In genomic region chr6:11043961-11044711, GRCh38 we compare ENCODE assay signal across 1 cellular context.
TF ChIP-seq lines count a peak whose summit lies in the region.

Gene ELOVL2, minus strand, starts transcription at chr6:11044305. Its CDS starts 75 bp downstream, at chr6:11044230.

TF ChIP-seq in HepG2, 621 proteins besides CTCF, POLR2A, EP300 and RAD21 (continued from another document and continues in another):
- TF ChIP-seq ZNF280D (CRISPR knock-in tag; IDR thresholded peaks at IDR 0.05) (no peak), TAF1 (CRISPR knock-in tag; IDR thresholded peaks at IDR 0.05) (0 out of 2 replicates have a peak, but pooled peaks have one; percentile 42), CEBPG (CRISPR knock-in tag; IDR thresholded peaks at IDR 0.05) (no peak), DRAP1 (CRISPR knock-in tag; IDR thresholded peaks at IDR 0.05) (no peak), ZNF703 (CRISPR knock-in tag; IDR thresholded peaks at IDR 0.05; ENCODE audit: borderline replicate concordance) (no peak), KLF11 (CRISPR knock-in tag; IDR thresholded peaks at IDR 0.05) (no peak), ZNF749 (CRISPR knock-in tag; IDR thresholded peaks at IDR 0.05; ENCODE audit: borderline replicate concordance) (peak; percentile 33; the same call in 1 of the 2 replicates), YEATS4 (CRISPR knock-in tag; IDR thresholded peaks at IDR 0.05; ENCODE audit: borderline replicate concordance) (peak; percentile 75), TFE3 (CRISPR knock-in tag; IDR thresholded peaks at IDR 0.05) (no peak), TP53 (CRISPR knock-in tag; conservative IDR thresholded peaks at IDR 0.05) (no peak), SOX13 (IDR thresholded peaks at IDR 0.05) (no peak), SOX13 (CRISPR knock-in tag; conservative IDR thresholded peaks at IDR 0.05 in 1 of 2, IDR thresholded peaks at IDR 0.05 in 1 of 2) (peak in 1 of 2 experiments; percentile 10; a peak in 1 of 4 replicates), ZFP90 (CRISPR knock-in tag; IDR thresholded peaks at IDR 0.05; ENCODE audit: borderline replicate concordance) (peak; percentile 59; the same call in 1 of the 2 replicates), SNAPC2 (CRISPR knock-in tag; IDR thresholded peaks at IDR 0.05) (no peak), ZNF564 (CRISPR knock-in tag; IDR thresholded peaks at IDR 0.05) (peak; percentile 83; the same call in 1 of the 2 replicates), ZEB1 (IDR thresholded peaks at IDR 0.05; ENCODE audit: insufficient replicate concordance, low read depth) (no peak), TEAD3 (CRISPR knock-in tag; optimal IDR thresholded peaks at IDR 0.05; ENCODE audit: borderline replicate concordance) (no peak), FOXM1 (CRISPR knock-in tag; IDR thresholded peaks at IDR 0.05) (0 out of 2 replicates have a peak, but pooled peaks have one; percentile 8), ATF6 (CRISPR knock-in tag; conservative IDR thresholded peaks at IDR 0.05) (no peak), ZNF567 (CRISPR knock-in tag; IDR thresholded peaks at IDR 0.05; ENCODE audit: borderline replicate concordance) (0 out of 2 replicates have a peak, but pooled peaks have one; percentile 40), KMT2B (CRISPR knock-in tag; IDR thresholded peaks at IDR 0.05) (no peak), ZNF34 (CRISPR knock-in tag; IDR thresholded peaks at IDR 0.05; ENCODE audit: borderline replicate concordance) (no peak), KAT2B (IDR thresholded peaks at IDR 0.05; ENCODE audit: borderline replicate concordance, low read depth, low read length) (no peak), AKAP8 (CRISPR knock-in tag; IDR thresholded peaks at IDR 0.05) (no peak), ZMYM3 (CRISPR knock-in tag; IDR thresholded peaks at IDR 0.05) (no peak), TBL1XR1 (IDR thresholded peaks at IDR 0.05; ENCODE audit: borderline replicate concordance, low read length, partially characterized antibody) (peak; percentile 17), ZNF552 (CRISPR knock-in tag; IDR thresholded peaks at IDR 0.05; ENCODE audit: borderline replicate concordance) (no peak), RBAK (CRISPR knock-in tag; IDR thresholded peaks at IDR 0.05) (no peak), SAP130 (CRISPR knock-in tag; IDR thresholded peaks at IDR 0.05; ENCODE audit: low read depth) (no peak; the same call in none of the 2 replicates), ZNF569 (CRISPR knock-in tag; IDR thresholded peaks at IDR 0.05; ENCODE audit: borderline replicate concordance) (no peak), PREB (CRISPR knock-in tag; IDR thresholded peaks at IDR 0.05) (no peak), ZNF256 (CRISPR knock-in tag; conservative IDR thresholded peaks at IDR 0.05) (no peak), SRSF1 (optimal IDR thresholded peaks at IDR 0.05; ENCODE audit: low read depth, low read length) (no peak), GRHL1 (CRISPR knock-in tag; conservative IDR thresholded peaks at IDR 0.05) (no peak)
- TF ChIP-seq, protein P1, sequence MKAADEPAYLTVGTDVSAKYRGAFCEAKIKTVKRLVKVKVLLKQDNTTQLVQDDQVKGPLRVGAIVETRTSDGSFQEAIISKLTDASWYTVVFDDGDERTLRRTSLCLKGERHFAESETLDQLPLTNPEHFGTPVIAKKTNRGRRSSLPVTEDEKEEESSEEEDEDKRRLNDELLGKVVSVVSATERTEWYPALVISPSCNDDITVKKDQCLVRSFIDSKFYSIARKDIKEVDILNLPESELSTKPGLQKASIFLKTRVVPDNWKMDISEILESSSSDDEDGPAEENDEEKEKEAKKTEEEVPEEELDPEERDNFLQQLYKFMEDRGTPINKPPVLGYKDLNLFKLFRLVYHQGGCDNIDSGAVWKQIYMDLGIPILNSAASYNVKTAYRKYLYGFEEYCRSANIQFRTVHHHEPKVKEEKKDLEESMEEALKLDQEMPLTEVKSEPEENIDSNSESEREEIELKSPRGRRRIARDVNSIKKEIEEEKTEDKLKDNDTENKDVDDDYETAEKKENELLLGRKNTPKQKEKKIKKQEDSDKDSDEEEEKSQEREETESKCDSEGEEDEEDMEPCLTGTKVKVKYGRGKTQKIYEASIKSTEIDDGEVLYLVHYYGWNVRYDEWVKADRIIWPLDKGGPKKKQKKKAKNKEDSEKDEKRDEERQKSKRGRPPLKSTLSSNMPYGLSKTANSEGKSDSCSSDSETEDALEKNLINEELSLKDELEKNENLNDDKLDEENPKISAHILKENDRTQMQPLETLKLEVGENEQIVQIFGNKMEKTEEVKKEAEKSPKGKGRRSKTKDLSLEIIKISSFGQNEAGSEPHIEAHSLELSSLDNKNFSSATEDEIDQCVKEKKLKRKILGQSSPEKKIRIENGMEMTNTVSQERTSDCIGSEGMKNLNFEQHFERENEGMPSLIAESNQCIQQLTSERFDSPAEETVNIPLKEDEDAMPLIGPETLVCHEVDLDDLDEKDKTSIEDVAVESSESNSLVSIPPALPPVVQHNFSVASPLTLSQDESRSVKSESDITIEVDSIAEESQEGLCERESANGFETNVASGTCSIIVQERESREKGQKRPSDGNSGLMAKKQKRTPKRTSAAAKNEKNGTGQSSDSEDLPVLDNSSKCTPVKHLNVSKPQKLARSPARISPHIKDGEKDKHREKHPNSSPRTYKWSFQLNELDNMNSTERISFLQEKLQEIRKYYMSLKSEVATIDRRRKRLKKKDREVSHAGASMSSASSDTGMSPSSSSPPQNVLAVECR (CRISPR knock-in tag; IDR thresholded peaks at IDR 0.05; ENCODE audit: borderline replicate concordance): peak; percentile 52
- TF ChIP-seq, protein P2, sequence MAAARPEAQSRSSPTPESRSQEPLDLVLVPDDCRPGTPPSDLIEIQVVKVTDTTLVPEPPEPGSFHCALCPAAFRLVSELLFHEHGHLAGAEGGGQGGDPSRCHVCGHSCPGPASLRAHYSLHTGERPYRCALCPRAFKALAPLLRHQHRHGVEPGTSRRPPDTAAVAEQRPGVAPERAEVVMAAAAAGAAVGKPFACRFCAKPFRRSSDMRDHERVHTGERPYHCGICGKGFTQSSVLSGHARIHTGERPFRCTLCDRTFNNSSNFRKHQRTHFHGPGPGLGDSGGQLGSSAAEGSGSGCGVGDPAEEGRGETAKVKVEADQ (CRISPR knock-in tag; IDR thresholded peaks at IDR 0.05; ENCODE audit: borderline replicate concordance): no peak; the same call in 1 of the 2 replicates
- TF ChIP-seq, protein P3, sequence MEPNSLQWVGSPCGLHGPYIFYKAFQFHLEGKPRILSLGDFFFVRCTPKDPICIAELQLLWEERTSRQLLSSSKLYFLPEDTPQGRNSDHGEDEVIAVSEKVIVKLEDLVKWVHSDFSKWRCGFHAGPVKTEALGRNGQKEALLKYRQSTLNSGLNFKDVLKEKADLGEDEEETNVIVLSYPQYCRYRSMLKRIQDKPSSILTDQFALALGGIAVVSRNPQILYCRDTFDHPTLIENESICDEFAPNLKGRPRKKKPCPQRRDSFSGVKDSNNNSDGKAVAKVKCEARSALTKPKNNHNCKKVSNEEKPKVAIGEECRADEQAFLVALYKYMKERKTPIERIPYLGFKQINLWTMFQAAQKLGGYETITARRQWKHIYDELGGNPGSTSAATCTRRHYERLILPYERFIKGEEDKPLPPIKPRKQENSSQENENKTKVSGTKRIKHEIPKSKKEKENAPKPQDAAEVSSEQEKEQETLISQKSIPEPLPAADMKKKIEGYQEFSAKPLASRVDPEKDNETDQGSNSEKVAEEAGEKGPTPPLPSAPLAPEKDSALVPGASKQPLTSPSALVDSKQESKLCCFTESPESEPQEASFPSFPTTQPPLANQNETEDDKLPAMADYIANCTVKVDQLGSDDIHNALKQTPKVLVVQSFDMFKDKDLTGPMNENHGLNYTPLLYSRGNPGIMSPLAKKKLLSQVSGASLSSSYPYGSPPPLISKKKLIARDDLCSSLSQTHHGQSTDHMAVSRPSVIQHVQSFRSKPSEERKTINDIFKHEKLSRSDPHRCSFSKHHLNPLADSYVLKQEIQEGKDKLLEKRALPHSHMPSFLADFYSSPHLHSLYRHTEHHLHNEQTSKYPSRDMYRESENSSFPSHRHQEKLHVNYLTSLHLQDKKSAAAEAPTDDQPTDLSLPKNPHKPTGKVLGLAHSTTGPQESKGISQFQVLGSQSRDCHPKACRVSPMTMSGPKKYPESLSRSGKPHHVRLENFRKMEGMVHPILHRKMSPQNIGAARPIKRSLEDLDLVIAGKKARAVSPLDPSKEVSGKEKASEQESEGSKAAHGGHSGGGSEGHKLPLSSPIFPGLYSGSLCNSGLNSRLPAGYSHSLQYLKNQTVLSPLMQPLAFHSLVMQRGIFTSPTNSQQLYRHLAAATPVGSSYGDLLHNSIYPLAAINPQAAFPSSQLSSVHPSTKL (CRISPR knock-in tag; IDR thresholded peaks at IDR 0.05): peak; percentile 49; the same call in 1 of the 2 replicates
- TF ChIP-seq, protein P4, sequence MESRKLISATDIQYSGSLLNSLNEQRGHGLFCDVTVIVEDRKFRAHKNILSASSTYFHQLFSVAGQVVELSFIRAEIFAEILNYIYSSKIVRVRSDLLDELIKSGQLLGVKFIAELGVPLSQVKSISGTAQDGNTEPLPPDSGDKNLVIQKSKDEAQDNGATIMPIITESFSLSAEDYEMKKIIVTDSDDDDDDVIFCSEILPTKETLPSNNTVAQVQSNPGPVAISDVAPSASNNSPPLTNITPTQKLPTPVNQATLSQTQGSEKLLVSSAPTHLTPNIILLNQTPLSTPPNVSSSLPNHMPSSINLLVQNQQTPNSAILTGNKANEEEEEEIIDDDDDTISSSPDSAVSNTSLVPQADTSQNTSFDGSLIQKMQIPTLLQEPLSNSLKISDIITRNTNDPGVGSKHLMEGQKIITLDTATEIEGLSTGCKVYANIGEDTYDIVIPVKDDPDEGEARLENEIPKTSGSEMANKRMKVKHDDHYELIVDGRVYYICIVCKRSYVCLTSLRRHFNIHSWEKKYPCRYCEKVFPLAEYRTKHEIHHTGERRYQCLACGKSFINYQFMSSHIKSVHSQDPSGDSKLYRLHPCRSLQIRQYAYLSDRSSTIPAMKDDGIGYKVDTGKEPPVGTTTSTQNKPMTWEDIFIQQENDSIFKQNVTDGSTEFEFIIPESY (CRISPR knock-in tag; IDR thresholded peaks at IDR 0.05): peak; percentile 87
